35 cellular contexts compared by ENCODE assay signal in genomic region chr5:155311721-155312120, GRCh38.
"Had no signal": no experiment of that assay in that cellular context is flagged by ENCODE, and none has a peak within 500 bp of the region (broad histone marks: within the 10 kb centered on the region; RNA-seq: fewer than 3 reads in every experiment).

No MANE protein-coding gene starts in this region.

- DNase-seq: Karpas-422, Kasumi-1, KG1, MG63, MM.1S, MV-4-11, NCI-H1048, NCI-H1092, NCI-H1092 treated with DMSO at 0.1 percent for 48 hours, NCI-H1105, NCI-H1105 treated with DMSO at 0.1 percent for 48 hours, NCI-H1417, NCI-H1417 treated with DMSO at 0.1 percent for 48 hours, NCI-H1436, NCI-H1436 treated with DMSO at 0.1 percent for 48 hours, NCI-H146, NCI-H1694, NCI-H1694 treated with DMSO at 0.1 percent for 48 hours, NCI-H187, NCI-H187 treated with DMSO at 0.1 percent for 48 hours, NCI-H1930, NCI-H2029, NCI-H2029 treated with DMSO at 0.1 percent for 48 hours, NCI-H2081, NCI-H2081 treated with DMSO at 0.1 percent for 48 hours, NCI-H2107, NCI-H2171, NCI-H2171 treated with DMSO at 0.1 percent for 48 hours, NCI-H2227 treated with DMSO at 0.1 percent for 48 hours, NCI-H226, NCI-H345, NCI-H446, NCI-H446 treated with DMSO at 0.1 percent for 48 hours, NCI-H510A had no signal

- H3K36me3 ChIP-seq: MG63 had no signal

- H3K4me2 ChIP-seq: KMS-11 had no signal

- H3K9me3 ChIP-seq: MG63 had no signal

- H3K4me3 ChIP-seq: MG63 had no signal

- H3K27ac ChIP-seq: KMS-11 had no signal

- H3K27me3 ChIP-seq: MG63 had no signal

- H3K9ac ChIP-seq: KMS-11 had no signal
